ENCODE assay signal across 8 cellular contexts in the genomic region with DNA sequence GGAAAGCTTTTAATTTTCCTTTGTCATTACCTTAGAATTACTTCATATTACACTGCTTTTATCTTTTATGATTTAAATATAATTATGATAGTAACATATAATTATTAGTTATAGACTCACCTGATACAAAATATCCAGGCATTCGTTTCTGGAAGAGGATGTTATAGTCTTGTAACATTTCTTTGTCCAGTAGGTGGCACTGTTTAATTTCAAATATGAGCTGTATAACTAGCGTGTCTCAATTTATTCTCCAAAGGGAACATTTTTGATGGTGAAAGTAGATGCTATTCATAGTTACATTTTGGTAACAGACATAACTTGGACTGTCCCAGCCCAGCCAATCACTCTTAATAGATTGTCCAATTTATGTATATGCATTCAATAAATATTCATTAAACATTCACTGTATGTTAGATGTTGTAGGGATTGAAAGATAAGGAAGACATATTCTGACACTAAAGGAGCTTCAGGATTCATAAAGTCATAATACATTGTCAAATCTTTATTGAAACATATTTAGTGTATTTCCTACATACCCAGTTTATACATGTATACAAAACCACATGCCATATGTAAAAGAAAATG. TPM values are rescaled to one million over a fixed set of nuclear protein-coding genes. Genes with fewer than 3 reads are reported as not detected.
A peak's percentile ranks its signal among the peaks of the same experiment; 100 is the strongest.
DNase-seq lines count a peak whose midpoint lies in the region; ATAC-seq, FAIRE-seq and TF ChIP-seq lines count a peak whose summit lies in the region.

No MANE protein-coding gene starts in this region.

- H3K4me3 ChIP-seq in tibial nerve: no peak overlapping the region

- peak; percentile 99 for FAIRE-seq in islet of Langerhans (lab: Jason Lieb, UNC)

- no peaks in the 10 kb centered on the region for H3K4me1 Mint-ChIP-seq in brain

- TF ChIP-seq POLR2A in tibial nerve (IDR thresholded peaks at IDR 0.05): no peak

- DNase-seq in AML-193 (lab: John Stamatoyannopoulos, UW) (peak; percentile 41 to 71), NCI-H460 (ENCODE audit: extremely low read depth, low read depth) (peak; percentile 77), tibial nerve (ENCODE audit: low spot score in 2 of 2) (no peak)
- DNase-seq in stimulated activated CD8-positive, alpha-beta memory T cell treated with anti-CD3 and anti-CD28 coated beads, Interleukin-4, amount 100 ng/mL, for 48 hours: no peak

- H3K27ac ChIP-seq in tibial nerve: no peak overlapping the region

- H3K9me3 ChIP-seq in tibial nerve: no peaks in the 10 kb centered on the region

- no peaks in the 10 kb centered on the region for H3K27me3 ChIP-seq in tibial nerve

- no peaks in the 10 kb centered on the region for H3K9me3 Mint-ChIP-seq in brain

- no peaks in the 10 kb centered on the region for H3K27me3 Mint-ChIP-seq in brain

- H3K27ac Mint-ChIP-seq in brain: no peak overlapping the region

- TF ChIP-seq EP300 in tibial nerve (IDR thresholded peaks at IDR 0.05): no peak

- H3K4me1 ChIP-seq in tibial nerve: peaks cover 0 to 3% (median 0%) of the 10 kb centered on the region in 4 donors

- H3K36me3 ChIP-seq in tibial nerve: no peaks in the 10 kb centered on the region

- H3K36me3 Mint-ChIP-seq in brain: no peaks in the 10 kb centered on the region

- TF ChIP-seq CTCF in brain (conservative IDR thresholded peaks at IDR 0.05) (peak; percentile 58 to 77), tibial nerve (IDR thresholded peaks at IDR 0.05) (peak; percentile 41 to 62 (median 53))

- 2% methylated on average over 2 of the region's 2 CpGs for WGBS in tibial nerve, 2 donors

- H3K4me3 Mint-ChIP-seq in brain: no peak overlapping the region

- ATAC-seq in GM18517 (IDR thresholded peaks at IDR 0.05; ENCODE audit: unreplicated experiment): peak; percentile 82
- ATAC-seq in HG03095 (IDR thresholded peaks at IDR 0.05; ENCODE audit: unreplicated experiment): peak; percentile 76

RNA-seq across cellular contexts. Expression of a gene that starts 19.2 kb away (rescaled TPM):
- total RNA-seq in NCI-H460 (2014; rRNA removed; shearing (Covaris generic)): 99.2 and 104 TPM in 2 replicates
- polyA plus RNA-seq in NCI-H460 (2014; cell fraction: nucleus; rRNA removed): 17.0 and 19.2 TPM in 2 replicates
- polyA plus RNA-seq in brain (ENCODE audit: insufficient read depth, low read depth, low replicate concordance): not detected
- under 1 TPM in 2 of 4 donors, not detected in 2; 0.30 to 0.59 TPM for total RNA-seq in tibial nerve

Comparison
In these comparisons a context has a peak if more than half of its experiments do, and no peak if none do; other contexts are left out.
1. DNase-seq: peak in AML-193 (2 of 2) and NCI-H460 (single experiment); none in tibial nerve (0 of 2) and stimulated activated CD8-positive, alpha-beta memory T cell treated with anti-CD3 and anti-CD28 coated beads, Interleukin-4, amount 100 ng/mL, for 48 hours (single experiment).
2. RNA of a gene that starts 19.2 kb away (total RNA-seq): 99.2 to 104 TPM in NCI-H460; 0.30 to 0.59 TPM in tibial nerve; every median in the first group is over 10 times any median in the second.